ENCODE assay signal across 8 cellular contexts in the genomic region with DNA sequence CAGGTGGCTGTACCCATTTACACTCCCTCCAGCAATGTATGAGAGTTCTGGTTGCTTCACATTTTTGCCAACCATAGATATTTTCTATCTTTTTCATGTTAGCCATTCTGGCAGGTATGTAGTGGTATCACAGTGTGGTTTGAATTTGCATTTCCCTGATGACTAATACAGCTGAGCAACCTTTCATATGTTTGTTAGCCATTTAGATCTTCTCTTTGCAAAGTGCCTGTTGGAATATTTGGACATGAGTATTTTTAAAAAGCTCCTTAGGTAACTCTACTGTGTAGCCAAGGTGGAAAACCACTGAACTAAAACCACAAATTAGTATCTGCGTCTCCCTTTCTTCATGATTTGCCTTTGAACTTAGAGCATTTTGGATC. TPM values are rescaled to one million over a fixed set of nuclear protein-coding genes. Genes with fewer than 3 reads are reported as not detected.
DNase-seq lines count a peak whose midpoint lies in the region; ATAC-seq and TF ChIP-seq lines count a peak whose summit lies in the region.

No MANE protein-coding gene starts in this region.

- peak; percentile 46 for ATAC-seq in HG03521 (IDR thresholded peaks at IDR 0.05; ENCODE audit: unreplicated experiment)

- peaks cover 79% of the 10 kb centered on the region for H3K4me1 Mint-ChIP-seq in activated naive CD4-positive, alpha-beta T cell treated with anti-CD3 and anti-CD28 coated beads for 36 hours (ENCODE audit: low read depth)
- peaks cover 97% of the 10 kb centered on the region for H3K4me1 Mint-ChIP-seq in stimulated activated naive CD8-positive, alpha-beta T cell treated with anti-CD3 and anti-CD28 coated beads, Interleukin-15, Interleukin-2, amounts not matched to agents 100 ng/mL and 50 ng/mL, for 24 hours (ENCODE audit: low read depth)

- H3K4me3 Mint-ChIP-seq in activated naive CD4-positive, alpha-beta T cell treated with anti-CD3 and anti-CD28 coated beads for 36 hours: no peak overlapping the region
- H3K4me3 Mint-ChIP-seq in stimulated activated naive CD8-positive, alpha-beta T cell treated with anti-CD3 and anti-CD28 coated beads, Interleukin-15, Interleukin-2, amounts not matched to agents 100 ng/mL and 50 ng/mL, for 24 hours: peak overlapping the region; percentile 25

- H3K27me3 ChIP-seq in breast epithelium: no peaks in the 10 kb centered on the region

- H3K27ac Mint-ChIP-seq in activated naive CD4-positive, alpha-beta T cell treated with anti-CD3 and anti-CD28 coated beads for 36 hours: no peak overlapping the region
- peak overlapping the region; percentile 82 for H3K27ac Mint-ChIP-seq in stimulated activated naive CD8-positive, alpha-beta T cell treated with anti-CD3 and anti-CD28 coated beads, Interleukin-15, Interleukin-2, amounts not matched to agents 100 ng/mL and 50 ng/mL, for 24 hours

- H3K36me3 ChIP-seq in breast epithelium: no peaks in the 10 kb centered on the region

- no peak for TF ChIP-seq CTCF in breast epithelium (IDR thresholded peaks at IDR 0.05)
- TF ChIP-seq CTCF in GM10266 (IDR thresholded peaks at IDR 0.05; ENCODE audit: control insufficient read depth, insufficient read depth, low read depth, missing control alignments): no peak

- peaks cover 31% of the 10 kb centered on the region for H3K36me3 Mint-ChIP-seq in activated naive CD4-positive, alpha-beta T cell treated with anti-CD3 and anti-CD28 coated beads for 36 hours (ENCODE audit: low read depth)
- H3K36me3 Mint-ChIP-seq in stimulated activated naive CD8-positive, alpha-beta T cell treated with anti-CD3 and anti-CD28 coated beads, Interleukin-15, Interleukin-2, amounts not matched to agents 100 ng/mL and 50 ng/mL, for 24 hours (ENCODE audit: low read depth): peaks cover 44% of the 10 kb centered on the region

- intact Hi-C loops in activated naive CD4-positive, alpha-beta T cell treated with anti-CD3 and anti-CD28 coated beads for 36 hours (cut with micrococcal nuclease): loop anchor here (1.0 kb wide), 6 partner anchors 8 to 165 kb away; no protein-coding TSS in a partner anchor
- intact Hi-C loops in breast epithelium (cut with DNase I; ENCODE audit: low total_unique reads): loop anchor here (2.0 kb wide), 1 partner anchor 60 kb away; no protein-coding TSS in a partner anchor

- H3K4me3 ChIP-seq in breast epithelium: no peak overlapping the region

- no peaks in the 10 kb centered on the region for H3K27me3 Mint-ChIP-seq in activated naive CD4-positive, alpha-beta T cell treated with anti-CD3 and anti-CD28 coated beads for 36 hours (ENCODE audit: low read depth)
- H3K27me3 Mint-ChIP-seq in stimulated activated naive CD8-positive, alpha-beta T cell treated with anti-CD3 and anti-CD28 coated beads, Interleukin-15, Interleukin-2, amounts not matched to agents 100 ng/mL and 50 ng/mL, for 24 hours: no peaks in the 10 kb centered on the region

- peak overlapping the region; percentile 65 to 75 for H3K27ac ChIP-seq in breast epithelium

- no peaks in the 10 kb centered on the region for H3K9me3 Mint-ChIP-seq in activated naive CD4-positive, alpha-beta T cell treated with anti-CD3 and anti-CD28 coated beads for 36 hours
- H3K9me3 Mint-ChIP-seq in stimulated activated naive CD8-positive, alpha-beta T cell treated with anti-CD3 and anti-CD28 coated beads, Interleukin-15, Interleukin-2, amounts not matched to agents 100 ng/mL and 50 ng/mL, for 24 hours: no peaks in the 10 kb centered on the region

- no peaks in the 10 kb centered on the region for H3K9me3 ChIP-seq in breast epithelium

- no peak for TF ChIP-seq POLR2A in breast epithelium (IDR thresholded peaks at IDR 0.05)

- CTCF ChIA-PET in activated naive CD4-positive, alpha-beta T cell treated with anti-CD3 and anti-CD28 coated beads for 36 hours (lab: Charles Lee): interaction anchor here (0.8 to 3.2 kb wide), 12 partner anchors 8 to 72 kb away, joined by 3 to 16 read pairs (median 4); no protein-coding TSS in a partner anchor

- peaks cover 0 to 3% of the 10 kb centered on the region in 2 donors for H3K4me1 ChIP-seq in breast epithelium

- peak; percentile 6 for DNase-seq in activated naive CD4-positive, alpha-beta T cell treated with anti-CD3 and anti-CD28 coated beads for 36 hours
- no peak for DNase-seq in activated naive CD4-positive, alpha-beta T cell (lab: John Stamatoyannopoulos, UW)
- DNase-seq in breast epithelium (ENCODE audit: low spot score in 2 of 2): no peak
- DNase-seq in SHP77 (lab: John Stamatoyannopoulos, UW): no peak
- no peak for DNase-seq in GM10266 (ENCODE audit: extremely low spot score)
- no peak for DNase-seq in NCI-H1105 treated with DMSO at 0.1 percent for 48 hours (lab: John Stamatoyannopoulos, UW)

RNA-seq across cellular contexts. Expression of a gene that starts 31.9 kb away (rescaled TPM):
- 10 to 100 TPM; 84.3 to 88.4 TPM for total RNA-seq in activated naive CD4-positive, alpha-beta T cell treated with anti-CD3 and anti-CD28 coated beads for 36 hours
- total RNA-seq in breast epithelium: 10 to 100 TPM; 10.4 to 27.8 (median 18.0) TPM
